ENCODE assay signal across 22 cellular contexts in genomic region chr10:128629111-128630096, GRCh38.
DNase-seq lines count a peak whose midpoint lies in the region; ATAC-seq, FAIRE-seq and TF ChIP-seq lines count a peak whose summit lies in the region.
"Had no signal": no experiment of that assay in that cellular context is flagged by ENCODE, and none has a peak within 500 bp of the region (broad histone marks: within the 10 kb centered on the region; RNA-seq: fewer than 3 reads in every experiment).

No MANE protein-coding gene starts in this region.

- H3K4me3 ChIP-seq in astrocyte (ENCODE audit: insufficient read depth, low read depth, low read length) (no peak overlapping the region), hepatocyte (no peak overlapping the region), stomach (no peak overlapping the region)
- H3K4me3 ChIP-seq: esophagus squamous epithelium, lower lobe of right lung, right lobe of liver, upper lobe of left lung had no signal

- no peaks in the 10 kb centered on the region for H3K9me3 ChIP-seq in astrocyte (ENCODE audit: insufficient read depth, low read depth, low read length)
- H3K9me3 ChIP-seq in hepatocyte (ENCODE audit: low read depth): no peaks in the 10 kb centered on the region
- H3K9me3 ChIP-seq in stomach: no peaks in the 10 kb centered on the region
- H3K9me3 ChIP-seq: esophagus squamous epithelium, lower lobe of right lung, right lobe of liver, upper lobe of left lung had no signal

- DNase-seq in DMS53 (lab: John Stamatoyannopoulos, UW) (peak; percentile 6), DMS53 treated with DMSO at 0.1 percent for 48 hours (lab: John Stamatoyannopoulos, UW; ENCODE audit: unreplicated experiment) (no peak), astrocyte (ENCODE audit: low read depth) (peak; percentile 58), hepatocyte (ENCODE audit: low spot score) (peak; percentile 76), stomach (peak; percentile 43), NCI-H1436 treated with DMSO at 0.1 percent for 48 hours (lab: John Stamatoyannopoulos, UW) (no peak)
- DNase-seq: activated CD4-positive, alpha-beta T cell treated with anti-CD3 and anti-CD28 coated beads for 36 hours; activated naive CD8-positive, alpha-beta T cell treated with anti-CD3 and anti-CD28 coated beads for 36 hours; CD8-positive, alpha-beta memory T cell; esophagus squamous epithelium; lower lobe of right lung; NCI-H1105; right lobe of liver; T-helper 1 cell; upper lobe of left lung had no signal

- TF ChIP-seq CTCF in astrocyte (IDR thresholded peaks at IDR 0.05; ENCODE audit: insufficient read depth, low read depth, low read length) (no peak), hepatocyte (IDR thresholded peaks at IDR 0.05; ENCODE audit: poor library complexity) (no peak), stomach (IDR thresholded peaks at IDR 0.05) (no peak)

- H3K27ac Mint-ChIP-seq in astrocyte (ENCODE audit: unreplicated experiment): peak overlapping the region; percentile 22
- H3K27ac Mint-ChIP-seq: activated CD4-positive, alpha-beta T cell treated with anti-CD3 and anti-CD28 coated beads for 36 hours; activated naive CD8-positive, alpha-beta T cell treated with anti-CD3 and anti-CD28 coated beads for 36 hours; CD8-positive, alpha-beta memory T cell; stimulated activated effector memory CD8-positive, alpha-beta T cell treated with anti-CD3 and anti-CD28 coated beads, Interleukin-12 subunit alpha, Interleukin-12 subunit beta, amount 100 ng/mL, for 72 hours had no signal

- no peaks in the 10 kb centered on the region for H3K27me3 Mint-ChIP-seq in astrocyte (ENCODE audit: low read depth, unreplicated experiment)

- 78% methylated on average over 17 of the region's 17 CpGs for WGBS in hepatocyte (ENCODE audit: low lambda C conversion rate, missing lambda C conversion rate)
- 65 to 78% (median 71%) methylated on average over 16 to 17 of the region's 17 CpGs for WGBS in stomach, 5 donors

- no peaks in the 10 kb centered on the region for H3K9me2 ChIP-seq in hepatocyte (replicated peaks; ENCODE audit: insufficient read depth)

- no peak for TF ChIP-seq POLR2A in stomach (IDR thresholded peaks at IDR 0.05)

- no peak for FAIRE-seq in astrocyte (lab: Jason Lieb, UNC)
- FAIRE-seq: colon, GM19239 had no signal

- ATAC-seq in GM21528 (IDR thresholded peaks at IDR 0.05; ENCODE audit: low FRiP score, unreplicated experiment) (no peak), HG03521 (IDR thresholded peaks at IDR 0.05; ENCODE audit: unreplicated experiment) (no peak)
- ATAC-seq: activated CD4-positive, alpha-beta T cell treated with anti-CD3 and anti-CD28 coated beads for 36 hours; stimulated activated effector memory CD8-positive, alpha-beta T cell treated with anti-CD3 and anti-CD28 coated beads, Interleukin-12 subunit alpha, Interleukin-12 subunit beta, amount 100 ng/mL, for 72 hours had no signal

- H3K27me3 ChIP-seq in astrocyte (ENCODE audit: insufficient read depth, low read length): no peaks in the 10 kb centered on the region
- H3K27me3 ChIP-seq in hepatocyte: no peaks in the 10 kb centered on the region
- peaks cover 0 to 11% (median 0%) of the 10 kb centered on the region in 3 donors for H3K27me3 ChIP-seq in stomach
- H3K27me3 ChIP-seq: esophagus squamous epithelium, right lobe of liver, upper lobe of left lung had no signal

- H3K4me2 ChIP-seq in astrocyte (ENCODE audit: low read length) (peak overlapping the region; percentile 8), hepatocyte (no peak overlapping the region)

- TF ChIP-seq EP300 in stomach (IDR thresholded peaks at IDR 0.05): no peak

- intact Hi-C loops in stomach (cut with DNase I; ENCODE audit: low total_unique reads): no loop called here

- H3K27ac ChIP-seq in astrocyte (ENCODE audit: low read depth, low read length): no peak overlapping the region
- peak overlapping the region; percentile 60 for H3K27ac ChIP-seq in hepatocyte
- no peak overlapping the region for H3K27ac ChIP-seq in stomach
- H3K27ac ChIP-seq: 22Rv1, esophagus squamous epithelium, lower lobe of right lung, right lobe of liver, upper lobe of left lung had no signal

- H3K4me1 Mint-ChIP-seq in astrocyte (ENCODE audit: low read depth, unreplicated experiment): peaks cover 40% of the 10 kb centered on the region
- H3K4me1 Mint-ChIP-seq: activated CD4-positive, alpha-beta T cell treated with anti-CD3 and anti-CD28 coated beads for 36 hours; activated naive CD8-positive, alpha-beta T cell treated with anti-CD3 and anti-CD28 coated beads for 36 hours; CD8-positive, alpha-beta memory T cell; stimulated activated effector memory CD8-positive, alpha-beta T cell treated with anti-CD3 and anti-CD28 coated beads, Interleukin-12 subunit alpha, Interleukin-12 subunit beta, amount 100 ng/mL, for 72 hours had no signal

- H3K9ac ChIP-seq in astrocyte (ENCODE audit: low read length): no peak overlapping the region

- H3K79me2 ChIP-seq in astrocyte (ENCODE audit: insufficient read depth, low read length): no peaks in the 10 kb centered on the region
- no peaks in the 10 kb centered on the region for H3K79me2 ChIP-seq in hepatocyte

- no peak overlapping the region for H3K4me3 Mint-ChIP-seq in astrocyte (ENCODE audit: unreplicated experiment)
- H3K4me3 Mint-ChIP-seq: activated CD4-positive, alpha-beta T cell treated with anti-CD3 and anti-CD28 coated beads for 36 hours; activated naive CD8-positive, alpha-beta T cell treated with anti-CD3 and anti-CD28 coated beads for 36 hours; CD8-positive, alpha-beta memory T cell; neural crest cell; stimulated activated effector memory CD8-positive, alpha-beta T cell treated with anti-CD3 and anti-CD28 coated beads, Interleukin-12 subunit alpha, Interleukin-12 subunit beta, amount 100 ng/mL, for 72 hours had no signal

- H3K4me1 ChIP-seq in astrocyte (ENCODE audit: insufficient read depth, low read length) (no peaks in the 10 kb centered on the region), hepatocyte (ENCODE audit: insufficient read depth) (no peaks in the 10 kb centered on the region), stomach (no peaks in the 10 kb centered on the region)
- H3K4me1 ChIP-seq: esophagus squamous epithelium, lower lobe of right lung, right lobe of liver, upper lobe of left lung had no signal

- no peaks in the 10 kb centered on the region for H3K36me3 ChIP-seq in astrocyte (ENCODE audit: insufficient read depth, low read length)
- no peaks in the 10 kb centered on the region for H3K36me3 ChIP-seq in hepatocyte (replicated peaks; ENCODE audit: insufficient read depth, low read depth)
- no peaks in the 10 kb centered on the region for H3K36me3 ChIP-seq in stomach
- H3K36me3 ChIP-seq: esophagus squamous epithelium, lower lobe of right lung, right lobe of liver, upper lobe of left lung had no signal

- H4K20me1 ChIP-seq in astrocyte (ENCODE audit: insufficient read depth, low read length): no peaks in the 10 kb centered on the region
- H4K20me1 ChIP-seq in hepatocyte (ENCODE audit: insufficient read depth, poor library complexity, severe bottlenecking): no peaks in the 10 kb centered on the region

- peaks cover 4% of the 10 kb centered on the region for H3K9me3 Mint-ChIP-seq in astrocyte (ENCODE audit: unreplicated experiment)
- H3K9me3 Mint-ChIP-seq: activated naive CD8-positive, alpha-beta T cell treated with anti-CD3 and anti-CD28 coated beads for 36 hours; neural crest cell; stimulated activated effector memory CD8-positive, alpha-beta T cell treated with anti-CD3 and anti-CD28 coated beads, Interleukin-12 subunit alpha, Interleukin-12 subunit beta, amount 100 ng/mL, for 72 hours had no signal

- H2AFZ ChIP-seq in astrocyte (ENCODE audit: low read depth, low read length) (no peak overlapping the region), hepatocyte (no peak overlapping the region)

- H3K36me3 Mint-ChIP-seq in astrocyte (ENCODE audit: low read depth, unreplicated experiment): peaks cover 4% of the 10 kb centered on the region
- H3K36me3 Mint-ChIP-seq: activated naive CD8-positive, alpha-beta T cell treated with anti-CD3 and anti-CD28 coated beads for 36 hours; CD8-positive, alpha-beta memory T cell; stimulated activated effector memory CD8-positive, alpha-beta T cell treated with anti-CD3 and anti-CD28 coated beads, Interleukin-12 subunit alpha, Interleukin-12 subunit beta, amount 100 ng/mL, for 72 hours had no signal

Comparison
In these comparisons a context has a peak if more than half of its experiments do, and no peak if none do; other contexts are left out.
1. DNase-seq: peak in DMS53 (single experiment), astrocyte (single experiment), hepatocyte (single experiment) and stomach (single experiment); none in DMS53 treated with DMSO at 0.1 percent for 48 hours (single experiment) and NCI-H1436 treated with DMSO at 0.1 percent for 48 hours (single experiment).